Comparison of ENCODE assay signal across 36 cellular contexts in the genomic region with DNA sequence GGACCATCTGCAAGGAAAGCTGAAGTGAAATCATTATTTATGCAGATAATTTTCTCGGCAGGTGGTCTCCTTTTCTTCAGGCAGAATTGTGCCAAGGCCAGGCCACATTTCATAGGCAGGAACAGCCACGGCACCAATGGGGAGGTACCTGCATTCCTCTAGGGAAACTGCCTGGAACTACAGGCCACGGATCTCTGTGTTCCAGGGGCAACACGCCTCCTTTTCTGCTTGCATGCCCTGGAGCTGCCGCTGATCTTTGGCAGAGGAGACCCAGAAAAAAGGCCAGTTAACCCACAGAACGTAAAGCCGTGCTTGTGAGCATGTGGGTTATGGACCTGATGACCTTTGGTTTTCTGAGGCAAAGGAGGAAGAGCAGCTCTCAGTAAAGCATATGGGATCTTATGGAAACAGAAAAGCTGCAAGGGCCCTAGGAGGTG.
DNase-seq lines count a peak whose midpoint lies in the region; FAIRE-seq and TF ChIP-seq lines count a peak whose summit lies in the region.
"Had no signal": no experiment of that assay in that cellular context is flagged by ENCODE, and none has a peak within 500 bp of the region (broad histone marks: within the 10 kb centered on the region; RNA-seq: fewer than 3 reads in every experiment).

No MANE protein-coding gene starts in this region.

- H2BK120ac ChIP-seq in neuronal stem cell (ENCODE audit: low read depth, low read length), result no peak overlapping the region

- no peak overlapping the region for H3K4me2 ChIP-seq in neuronal stem cell (ENCODE audit: insufficient read depth, low read length, poor library complexity, severe bottlenecking)

- no peaks in the 10 kb centered on the region for H3K79me1 ChIP-seq in neuronal stem cell (ENCODE audit: low read depth, low read length)

- no peak for TF ChIP-seq CTCF in A673 (conservative IDR thresholded peaks at IDR 0.05; ENCODE audit: low read depth, low read length)
- no peak for TF ChIP-seq CTCF in endodermal cell (conservative IDR thresholded peaks at IDR 0.05)

- DNase-seq in A673 (ENCODE audit: low spot score) (peak; percentile 83), endodermal cell (peak; percentile 61), neuronal stem cell (ENCODE audit: low spot score) (no peak), NCI-H1417 (lab: John Stamatoyannopoulos, UW) (no peak), hippocampal formation (lab: John Stamatoyannopoulos, UW) (no peak), GM12892 (ENCODE audit: insufficient read length) (no peak), NCI-H2107 treated with DMSO at 0.1 percent for 48 hours (lab: John Stamatoyannopoulos, UW; ENCODE audit: unreplicated experiment) (no peak)
- DNase-seq: activated CD4-positive, alpha-beta T cell treated with anti-CD3 and anti-CD28 coated beads, Interleukin-2, amount 50 U/mL, for 1 hour; activated effector memory CD4-positive, alpha-beta T cell treated with anti-CD3 and anti-CD28 coated beads, Interleukin-2, amount 50 U/mL, for 16 hours; activated naive CD8-positive, alpha-beta T cell treated with anti-CD3 and anti-CD28 coated beads for 36 hours; activated T-cell treated with anti-CD3 and anti-CD28 coated beads, Interleukin-2, amount 50 U/mL, for 1 hour; aorta; Caco-2; cortex of kidney; DMS79 treated with DMSO at 0.1 percent for 48 hours; effector memory CD8-positive, alpha-beta T cell; erythroblast; glutamatergic neuron; GM23248; Karpas-422; midbrain; naive B cell; NCI-H1417 treated with DMSO at 0.1 percent for 48 hours; NCI-H2029 treated with DMSO at 0.1 percent for 48 hours; NCI-H446; NCI-H774; occipital lobe; SIG-M5; stimulated activated naive B cell treated with anti-CD40 and anti-IgM and Interleukin-4, amounts not matched to agents 10 μg/mL and 1 μg/mL and 100 μg/mL, for 72 hours; SW 1271; T1000 had no signal

- POLR2A ChIA-PET in A673 (lab: Charles Lee; ENCODE audit: low non-redundant PET), result no interaction called here

- intact Hi-C loops in A673 (cut with micrococcal nuclease; ENCODE audit: unreplicated experiment), result no loop called here

- no peak overlapping the region for H2BK15ac ChIP-seq in neuronal stem cell (ENCODE audit: low read length)

- H3K36me3 ChIP-seq in A673 (ENCODE audit: insufficient read depth, low read length, poor library complexity, severe bottlenecking), result no peaks in the 10 kb centered on the region
- H3K36me3 ChIP-seq in endodermal cell (ENCODE audit: control insufficient read depth, insufficient read depth, low read length), result no peaks in the 10 kb centered on the region
- H3K36me3 ChIP-seq in neuronal stem cell (replicated peaks in 1 of 2; ENCODE audit: control insufficient read depth in 2 of 2, insufficient read depth in 2 of 2, low read length in 2 of 2), result no peaks in the 10 kb centered on the region

- H3K23ac ChIP-seq in neuronal stem cell (ENCODE audit: low read depth, low read length, poor library complexity), result no peak overlapping the region

- H3K27ac Mint-ChIP-seq in endodermal cell, result no peak overlapping the region
- H3K27ac Mint-ChIP-seq: activated naive CD8-positive, alpha-beta T cell treated with anti-CD3 and anti-CD28 coated beads for 36 hours; effector memory CD8-positive, alpha-beta T cell; stimulated activated naive B cell treated with anti-CD40 and anti-IgM and Interleukin-4, amounts not matched to agents 10 μg/mL and 1 μg/mL and 100 μg/mL, for 72 hours had no signal

- H3K27ac ChIP-seq in A673 (ENCODE audit: low read depth, low read length, poor library complexity, severe bottlenecking), result peak overlapping the region; percentile 60
- no peak overlapping the region for H3K27ac ChIP-seq in endodermal cell (ENCODE audit: low read depth, low read length)
- no peak overlapping the region for H3K27ac ChIP-seq in neuronal stem cell (replicated peaks; ENCODE audit: low read length)
- H3K27ac ChIP-seq: GM23248, HL-60, skin epidermis had no signal

- peak; percentile 18; the same call in 1 of the 2 replicates for TF ChIP-seq RAD21 in Ishikawa (IDR thresholded peaks at IDR 0.05; ENCODE audit: low read depth)

- H4K8ac ChIP-seq in neuronal stem cell (ENCODE audit: low read depth, low read length), result no peak overlapping the region

- 77 to 87% methylated on average over 7 of the region's 7 CpGs for whole genome bisulfite sequencing in endodermal cell (ENCODE audit: insufficient coverage in 1 of 2, insufficient read length in 1 of 2), 2 experiments
- WGBS in neuronal stem cell (ENCODE audit: extremely low coverage in 2 of 2, insufficient read length in 2 of 2, insufficient replicate concordance in 1 of 2), 2 donors, result no CpG with 5 or more reads among the region's 7 CpGs

- TF ChIP-seq POLR2A in GM12892 (IDR thresholded peaks at IDR 0.05; ENCODE audit: low read depth, low read length), result no peak

- H2AK5ac ChIP-seq in neuronal stem cell (ENCODE audit: low read depth, low read length), result no peak overlapping the region

- H4K91ac ChIP-seq in neuronal stem cell (ENCODE audit: low read depth, low read length, poor library complexity), result no peak overlapping the region

- H3K27me3 ChIP-seq in A673 (replicated peaks; ENCODE audit: insufficient read depth, low read depth, low read length, poor library complexity) (no peaks in the 10 kb centered on the region), endodermal cell (ENCODE audit: control insufficient read depth, insufficient read depth, low read length, poor library complexity, severe bottlenecking) (no peaks in the 10 kb centered on the region), neuronal stem cell (ENCODE audit: control insufficient read depth in 3 of 3, insufficient read depth in 3 of 3, low read depth in 1 of 3, low read length in 3 of 3) (no peaks in the 10 kb centered on the region)

- no peak overlapping the region for H2BK12ac ChIP-seq in neuronal stem cell (ENCODE audit: low read length)

- H3K18ac ChIP-seq in neuronal stem cell (ENCODE audit: low read length), result peak overlapping the region; percentile 48

- H3K4me1 ChIP-seq in A673 (ENCODE audit: insufficient read depth, low read length, poor library complexity, severe bottlenecking), result peaks cover 15% of the 10 kb centered on the region
- no peaks in the 10 kb centered on the region for H3K4me1 ChIP-seq in endodermal cell (ENCODE audit: control insufficient read depth, insufficient read depth, low read length)
- H3K4me1 ChIP-seq in neuronal stem cell (ENCODE audit: control insufficient read depth in 2 of 2, insufficient read depth in 1 of 2, low read depth in 1 of 2, low read length in 2 of 2), result peaks cover 2 to 3% of the 10 kb centered on the region in 2 donors
- H3K4me1 ChIP-seq: Caco-2 had no signal

- peak; percentile 89 for TF ChIP-seq EP300 in Ishikawa (IDR thresholded peaks at IDR 0.05; ENCODE audit: borderline replicate concordance)

- peaks cover 5% of the 10 kb centered on the region for H3K4me1 Mint-ChIP-seq in endodermal cell
- H3K4me1 Mint-ChIP-seq: activated naive CD8-positive, alpha-beta T cell treated with anti-CD3 and anti-CD28 coated beads for 36 hours; CD14-positive monocyte; naive B cell; stimulated activated naive B cell treated with anti-CD40 and anti-IgM and Interleukin-4, amounts not matched to agents 10 μg/mL and 1 μg/mL and 100 μg/mL, for 72 hours had no signal

- H3K9me3 Mint-ChIP-seq in endodermal cell, result peaks cover 16% of the 10 kb centered on the region

- no peak overlapping the region for H3K4ac ChIP-seq in neuronal stem cell (ENCODE audit: low read length)

- no peak overlapping the region for H3K4me3 ChIP-seq in A673 (ENCODE audit: low read depth, low read length, poor library complexity, severe bottlenecking)
- no peak overlapping the region for H3K4me3 ChIP-seq in endodermal cell (ENCODE audit: low read length)
- H3K4me3 ChIP-seq in neuronal stem cell (ENCODE audit: low read length in 2 of 2), result no peak overlapping the region
- H3K4me3 ChIP-seq: GM23248, skin epidermis had no signal

- FAIRE-seq in GM12892 (lab: Jason Lieb, UNC), result no peak
- FAIRE-seq: keratinocyte had no signal

- CTCF ChIA-PET in A673 (lab: Charles Lee), result no interaction called here

- H2BK5ac ChIP-seq in neuronal stem cell (ENCODE audit: low read length), result no peak overlapping the region

- H3K9ac ChIP-seq in endodermal cell (ENCODE audit: extremely low read depth, low read length, poor library complexity, severe bottlenecking) (no peak overlapping the region), neuronal stem cell (ENCODE audit: low read depth, low read length, poor library complexity) (no peak overlapping the region)
- H3K9ac ChIP-seq: GM23248 had no signal

- H3K27me3 Mint-ChIP-seq in endodermal cell (ENCODE audit: insufficient read depth), result no peaks in the 10 kb centered on the region
- H3K27me3 Mint-ChIP-seq: activated naive CD8-positive, alpha-beta T cell treated with anti-CD3 and anti-CD28 coated beads for 36 hours; effector memory CD8-positive, alpha-beta T cell; stimulated activated naive B cell treated with anti-CD40 and anti-IgM and Interleukin-4, amounts not matched to agents 10 μg/mL and 1 μg/mL and 100 μg/mL, for 72 hours had no signal

- no TSS peak for BruUV-seq in A673 (replicated peaks; lab: Mats Ljungman, UMichigan)

- no peak overlapping the region for H3K4me3 Mint-ChIP-seq in endodermal cell
- H3K4me3 Mint-ChIP-seq: activated naive CD8-positive, alpha-beta T cell treated with anti-CD3 and anti-CD28 coated beads for 36 hours; CD14-positive monocyte; effector memory CD8-positive, alpha-beta T cell; naive B cell; stimulated activated naive B cell treated with anti-CD40 and anti-IgM and Interleukin-4, amounts not matched to agents 10 μg/mL and 1 μg/mL and 100 μg/mL, for 72 hours had no signal

- no peak overlapping the region for H3K14ac ChIP-seq in neuronal stem cell (ENCODE audit: low read length)

- H3K9me3 ChIP-seq in A673 (ENCODE audit: low read depth, low read length, poor library complexity, severe bottlenecking), result no peaks in the 10 kb centered on the region
- peaks cover 7% of the 10 kb centered on the region for H3K9me3 ChIP-seq in endodermal cell (ENCODE audit: control insufficient read depth, low read length)
- no peaks in the 10 kb centered on the region for H3K9me3 ChIP-seq in neuronal stem cell (replicated peaks in 1 of 2; ENCODE audit: control insufficient read depth in 2 of 2, insufficient read depth in 1 of 2, low read depth in 1 of 2, low read length in 2 of 2)
- H3K9me3 ChIP-seq: Caco-2 had no signal

- peak overlapping the region; percentile 61 for H2AFZ ChIP-seq in neuronal stem cell (ENCODE audit: low read length)
- H2AFZ ChIP-seq: GM23248 had no signal

- H3K36me3 Mint-ChIP-seq in endodermal cell (ENCODE audit: low read depth), result peaks cover 5% of the 10 kb centered on the region
- H3K36me3 Mint-ChIP-seq: activated naive CD8-positive, alpha-beta T cell treated with anti-CD3 and anti-CD28 coated beads for 36 hours; CD14-positive monocyte; stimulated activated naive B cell treated with anti-CD40 and anti-IgM and Interleukin-4, amounts not matched to agents 10 μg/mL and 1 μg/mL and 100 μg/mL, for 72 hours had no signal

TF ChIP-seq in Ishikawa, 13 proteins besides CTCF, POLR2A, EP300 and RAD21 (continues in another document):
- TF ChIP-seq FOXM1 (IDR thresholded peaks at IDR 0.05; ENCODE audit: borderline replicate concordance, low read depth) (peak; percentile 85), NFIC (IDR thresholded peaks at IDR 0.05) (peak; percentile 92), EGR1 (IDR thresholded peaks at IDR 0.05) (no peak), TAF1 (IDR thresholded peaks at IDR 0.05; ENCODE audit: low read depth) (no peak)

Comparison
In these comparisons a context has a peak if more than half of its experiments do, and no peak if none do; other contexts are left out.
1. DNase-seq: peak in A673 (single experiment) and endodermal cell (single experiment); none in neuronal stem cell (single experiment), NCI-H1417 (0 of 3), hippocampal formation (0 of 2), GM12892 (single experiment) and NCI-H2107 treated with DMSO at 0.1 percent for 48 hours (single experiment).